Comparison of ENCODE assay signal across 8 cellular contexts in genomic region chr9:4117835-4118610, GRCh38.
DNase-seq lines count a peak whose midpoint lies in the region; ATAC-seq and TF ChIP-seq lines count a peak whose summit lies in the region.

No MANE protein-coding gene starts in this region.

- no peaks in the 10 kb centered on the region for H3K36me3 ChIP-seq in prostate gland

- H3K27ac Mint-ChIP-seq in CD4-positive, alpha-beta T cell, result no peak overlapping the region
- no peak overlapping the region for H3K27ac Mint-ChIP-seq in activated CD4-positive, alpha-beta memory T cell treated with anti-CD3 and anti-CD28 coated beads, Interleukin-2, amount 10 ng/mL, durations not matched to agents 7 days and 5 days

- POLR2A ChIA-PET in CD4-positive, alpha-beta T cell (lab: Charles Lee), result no interaction called here
- POLR2A ChIA-PET in activated CD4-positive, alpha-beta memory T cell treated with anti-CD3 and anti-CD28 coated beads, Interleukin-2, amount 10 ng/mL, durations not matched to agents 7 days and 5 days (lab: Charles Lee), result no interaction called here

- 93% methylated on average over 50 of the region's 67 CpGs for WGBS in prostate gland

- H3K27me3 ChIP-seq in CD4-positive, alpha-beta T cell (ENCODE audit: control insufficient read depth, insufficient read depth, low read length), result no peaks in the 10 kb centered on the region
- H3K27me3 ChIP-seq in foreskin keratinocyte (no peaks in the 10 kb centered on the region), prostate gland (replicated peaks; ENCODE audit: insufficient read depth) (no peaks in the 10 kb centered on the region)

- H3K36me3 Mint-ChIP-seq in CD4-positive, alpha-beta T cell (ENCODE audit: low read depth), result no peaks in the 10 kb centered on the region
- H3K36me3 Mint-ChIP-seq in activated CD4-positive, alpha-beta memory T cell treated with anti-CD3 and anti-CD28 coated beads, Interleukin-2, amount 10 ng/mL, durations not matched to agents 7 days and 5 days (ENCODE audit: low read depth), result no peaks in the 10 kb centered on the region

- intact Hi-C loops in CD4-positive, alpha-beta T cell (cut with DNase I, micrococcal nuclease), result loop anchor here (2.0 to 5.0 kb wide), 5 partner anchors 386 to 1261 kb away; no protein-coding TSS in a partner anchor
- intact Hi-C loops in prostate gland (cut with DNase I), result no loop called here

- DNase-seq in CD4-positive, alpha-beta T cell, result peak; percentile 11 to 42 (median 22)
- peak; percentile 54 for DNase-seq in activated CD4-positive, alpha-beta memory T cell treated with anti-CD3 and anti-CD28 coated beads, Interleukin-2, amount 10 ng/mL, durations not matched to agents 7 days and 5 days
- DNase-seq in foreskin keratinocyte (no peak), prostate gland (ENCODE audit: low spot score) (no peak), NCI-H1694 (lab: John Stamatoyannopoulos, UW) (no peak)
- peak in 2 of 3 experiments; percentile 27 to 28 for DNase-seq in stimulated activated CD4-positive, alpha-beta T cell treated with anti-CD3 and anti-CD28 coated beads, TNF-alpha, amount 100 ng/mL, for 24 hours (ENCODE audit: low read depth in 3 of 3)

- H3K4me1 ChIP-seq in foreskin keratinocyte (peaks cover 18% of the 10 kb centered on the region), prostate gland (replicated peaks) (no peaks in the 10 kb centered on the region)

- H3K4me3 Mint-ChIP-seq in CD4-positive, alpha-beta T cell, result no peak overlapping the region
- H3K4me3 Mint-ChIP-seq in activated CD4-positive, alpha-beta memory T cell treated with anti-CD3 and anti-CD28 coated beads, Interleukin-2, amount 10 ng/mL, durations not matched to agents 7 days and 5 days, result no peak overlapping the region

- no peaks in the 10 kb centered on the region for H3K4me1 Mint-ChIP-seq in CD4-positive, alpha-beta T cell (ENCODE audit: low read depth)
- no peaks in the 10 kb centered on the region for H3K4me1 Mint-ChIP-seq in activated CD4-positive, alpha-beta memory T cell treated with anti-CD3 and anti-CD28 coated beads, Interleukin-2, amount 10 ng/mL, durations not matched to agents 7 days and 5 days

- no peak overlapping the region for H3K27ac ChIP-seq in CD4-positive, alpha-beta T cell (ENCODE audit: low read depth, low read length)
- H3K27ac ChIP-seq in foreskin keratinocyte, result no peak overlapping the region
- H3K27ac ChIP-seq in prostate gland, result no peak overlapping the region

- no peak for ATAC-seq in CD4-positive, alpha-beta T cell (ENCODE audit: poor library complexity)
- ATAC-seq in HG02885 (IDR thresholded peaks at IDR 0.05; ENCODE audit: poor library complexity, unreplicated experiment), result peak; percentile 79
- ATAC-seq in foreskin keratinocyte, result no peak
- no peak for ATAC-seq in GM19395 (IDR thresholded peaks at IDR 0.05; ENCODE audit: unreplicated experiment)

- peak; percentile 48 for TF ChIP-seq CTCF in CD4-positive, alpha-beta T cell (IDR thresholded peaks at IDR 0.05)
- peak; percentile 23 for TF ChIP-seq CTCF in foreskin keratinocyte (conservative IDR thresholded peaks at IDR 0.05)
- no peak for TF ChIP-seq CTCF in prostate gland (IDR thresholded peaks at IDR 0.05)

- no peaks in the 10 kb centered on the region for H3K9me3 ChIP-seq in CD4-positive, alpha-beta T cell (ENCODE audit: control insufficient read depth, low read length)
- H3K9me3 ChIP-seq in prostate gland, result no peaks in the 10 kb centered on the region

- H3K9me3 Mint-ChIP-seq in CD4-positive, alpha-beta T cell, result no peaks in the 10 kb centered on the region
- no peaks in the 10 kb centered on the region for H3K9me3 Mint-ChIP-seq in activated CD4-positive, alpha-beta memory T cell treated with anti-CD3 and anti-CD28 coated beads, Interleukin-2, amount 10 ng/mL, durations not matched to agents 7 days and 5 days

- TF ChIP-seq POLR2A in prostate gland (IDR thresholded peaks at IDR 0.05), result no peak

- no peaks in the 10 kb centered on the region for H3K27me3 Mint-ChIP-seq in CD4-positive, alpha-beta T cell
- H3K27me3 Mint-ChIP-seq in activated CD4-positive, alpha-beta memory T cell treated with anti-CD3 and anti-CD28 coated beads, Interleukin-2, amount 10 ng/mL, durations not matched to agents 7 days and 5 days, result no peaks in the 10 kb centered on the region

- no peak overlapping the region for H3K4me3 ChIP-seq in prostate gland

- CTCF ChIA-PET in CD4-positive, alpha-beta T cell (lab: Charles Lee), result interaction anchor here (0.6 kb wide), 1 partner anchor 877 kb away, joined by 3 read pairs; no protein-coding TSS in a partner anchor
- CTCF ChIA-PET in activated CD4-positive, alpha-beta memory T cell treated with anti-CD3 and anti-CD28 coated beads, Interleukin-2, amount 10 ng/mL, durations not matched to agents 7 days and 5 days (lab: Charles Lee), result interaction anchor here (0.9 to 4.9 kb wide), 5 partner anchors 12 to 645 kb away, joined by 3 to 31 read pairs (median 3); no protein-coding TSS in a partner anchor

Comparison
In these comparisons a context has a peak if more than half of its experiments do, and no peak if none do; other contexts are left out.
1. DNase-seq: peak in CD4-positive, alpha-beta T cell (10 of 10), activated CD4-positive, alpha-beta memory T cell treated with anti-CD3 and anti-CD28 coated beads, Interleukin-2, amount 10 ng/mL, durations not matched to agents 7 days and 5 days (single experiment) and stimulated activated CD4-positive, alpha-beta T cell treated with anti-CD3 and anti-CD28 coated beads, TNF-alpha, amount 100 ng/mL, for 24 hours (2 of 3); none in foreskin keratinocyte (0 of 2), prostate gland (single experiment) and NCI-H1694 (single experiment).
2. CTCF ChIP-seq: peak in CD4-positive, alpha-beta T cell (single experiment) and foreskin keratinocyte (single experiment); none in prostate gland (0 of 4).